In genomic region chr4:143372093-143372915, GRCh38 we compare ENCODE assay signal across 13 cellular contexts. TPM values are rescaled to one million over a fixed set of nuclear protein-coding genes. Genes with fewer than 3 reads are reported as not detected.
A peak's percentile ranks its signal among the peaks of the same experiment; 100 is the strongest.
DNase-seq lines count a peak whose midpoint lies in the region; ATAC-seq and TF ChIP-seq lines count a peak whose summit lies in the region.
"Had no signal": no experiment of that assay in that cellular context is flagged by ENCODE, and none has a peak within 500 bp of the region (broad histone marks: within the 10 kb centered on the region; RNA-seq: fewer than 3 reads in every experiment).

No MANE protein-coding gene starts in this region.

- no peak overlapping the region for H3K4me3 Mint-ChIP-seq in HFFc6
- H3K4me3 Mint-ChIP-seq: activated T-cell treated with anti-CD3 and anti-CD28 coated beads, Interleukin-2, amount 50 U/mL, for 24 hours; mesothelial cell of epicardium; T-helper 2 cell treated with Interferon-gamma antibody and Interleukin-4, amounts not matched to agents 5 μg/mL and 100 μg/mL, for 36 hours had no signal

- TF ChIP-seq EP300 in stomach (IDR thresholded peaks at IDR 0.05) = no peak

- H3K9me3 Mint-ChIP-seq in HFFc6 = no peaks in the 10 kb centered on the region
- H3K9me3 Mint-ChIP-seq: T-helper 2 cell treated with Interferon-gamma antibody and Interleukin-4, amounts not matched to agents 5 μg/mL and 100 μg/mL, for 36 hours had no signal

- H3K36me3 Mint-ChIP-seq in HFFc6 (ENCODE audit: low read depth) = no peaks in the 10 kb centered on the region

- no peaks in the 10 kb centered on the region for H3K27me3 Mint-ChIP-seq in HFFc6 (ENCODE audit: insufficient read depth)

- H3K4me1 ChIP-seq in stomach = peaks cover 36 to 73% (median 55%) of the 10 kb centered on the region in 4 donors

- TF ChIP-seq CTCF in GM12865 (IDR thresholded peaks at IDR 0.05; ENCODE audit: insufficient read depth, low read depth, low read length, missing control alignments) (no peak), stomach (IDR thresholded peaks at IDR 0.05) (no peak), HFFc6 (IDR thresholded peaks at IDR 0.05) (no peak)

- H3K4me3 ChIP-seq in GM12865 (ENCODE audit: low read depth, low read length) = no peak overlapping the region
- H3K4me3 ChIP-seq in stomach = no peak overlapping the region

- H3K27ac Mint-ChIP-seq in HFFc6 = no peak overlapping the region
- H3K27ac Mint-ChIP-seq: activated T-cell treated with anti-CD3 and anti-CD28 coated beads, Interleukin-2, amount 50 U/mL, for 24 hours; mesothelial cell of epicardium; T-helper 2 cell treated with Interferon-gamma antibody and Interleukin-4, amounts not matched to agents 5 μg/mL and 100 μg/mL, for 36 hours had no signal

- H3K27ac ChIP-seq in stomach = peak overlapping the region in 1 of 5 donors; percentile 0

- no peak for TF ChIP-seq POLR2A in stomach (IDR thresholded peaks at IDR 0.05)

- no peaks in the 10 kb centered on the region for H3K36me3 ChIP-seq in stomach

- DNase-seq in GM12865 (ENCODE audit: low read depth) = peak; percentile 61
- DNase-seq in NCI-H526 treated with DMSO at 0.1 percent for 48 hours (lab: John Stamatoyannopoulos, UW) = peak; percentile 37
- no peak for DNase-seq in NCI-H1092 (lab: John Stamatoyannopoulos, UW)
- DNase-seq in NOMO-1 (lab: John Stamatoyannopoulos, UW; ENCODE audit: unreplicated experiment in 2 of 2) = no peak
- no peak for DNase-seq in stomach
- DNase-seq in HFFc6 = no peak
- DNase-seq: activated T-cell treated with anti-CD3 and anti-CD28 coated beads, Interleukin-2, amount 50 U/mL, for 24 hours; IMR-90; stimulated activated naive CD4-positive, alpha-beta T cell had no signal

- WGBS in stomach, 5 donors = 87 to 100% (median 95%) methylated on average over 1 of the region's 1 CpG

- H3K4me1 Mint-ChIP-seq in HFFc6 (ENCODE audit: low read depth) = peaks cover 24% of the 10 kb centered on the region

- H3K9me3 ChIP-seq in stomach = no peaks in the 10 kb centered on the region

- intact Hi-C loops in stomach (cut with DNase I; ENCODE audit: low total_unique reads) = no loop called here

- peak; percentile 59 for ATAC-seq in GM19455 (IDR thresholded peaks at IDR 0.05; ENCODE audit: unreplicated experiment)
- peak; percentile 58 for ATAC-seq in HG02970 (IDR thresholded peaks at IDR 0.05; ENCODE audit: low FRiP score, unreplicated experiment)

- no peaks in the 10 kb centered on the region for H3K27me3 ChIP-seq in stomach

RNA-seq across cellular contexts. Expression of gene GAB1, which starts 35.6 kb away (rescaled TPM):
- 100 to 1,000 TPM in 1 of 5 donors, 10 to 100 TPM in 4; 25.1 to 101 (median 60.8) TPM for total RNA-seq in stomach
- polyA plus RNA-seq in stomach = 1 to 10 TPM; 3.2 to 4.8 (median 4.3) TPM
- total RNA-seq in HFFc6 (2021; fragmentation: NEBNext Ultra II Directional; extraction: Animal tissue kit (Norgen Biotek cat#: 25700)) = 1 to 10 TPM; 6.6 to 8.9 (median 6.9) TPM

Comparison
In these comparisons a context has a peak if more than half of its experiments do, and no peak if none do; other contexts are left out.
1. DNase-seq: peak in GM12865 (single experiment) and NCI-H526 treated with DMSO at 0.1 percent for 48 hours (single experiment); none in NCI-H1092 (single experiment), NOMO-1 (0 of 2), stomach (single experiment) and HFFc6 (single experiment).